In genomic region chr17:8152981-8153549, GRCh38 we compare ENCODE assay signal across 9 cellular contexts. TPM values are rescaled to one million over a fixed set of nuclear protein-coding genes. Genes with fewer than 3 reads are reported as not detected.
DNase-seq lines count a peak whose midpoint lies in the region; ATAC-seq, FAIRE-seq and TF ChIP-seq lines count a peak whose summit lies in the region.
"Had no signal": no experiment of that assay in that cellular context is flagged by ENCODE, and none has a peak within 500 bp of the region (broad histone marks: within the 10 kb centered on the region; RNA-seq: fewer than 3 reads in every experiment).

No MANE protein-coding gene starts in this region.

- POLR2A ChIA-PET in activated naive CD8-positive, alpha-beta T cell treated with anti-CD3 and anti-CD28 coated beads, Interleukin-2, amount 10 ng/mL, durations not matched to agents 7 days and 5 days (lab: Charles Lee), result interaction anchor here (1.3 to 14.8 kb wide), 5 partner anchors 8 to 95 kb away, joined by 4 to 384 read pairs (median 7); partner anchors contain the start of genes CTC1 and TMEM107

- no peak for TF ChIP-seq POLR2A in suprapubic skin (IDR thresholded peaks at IDR 0.05)

- H3K4me3 ChIP-seq in keratinocyte (ENCODE audit: control insufficient read depth in 2 of 3, extremely low read depth in 1 of 3, insufficient read depth in 2 of 3, low read depth in 1 of 3, low read length in 3 of 3), result peak overlapping the region in 2 of 3 experiments; percentile 59 to 83
- H3K4me3 ChIP-seq in suprapubic skin, result peak overlapping the region; percentile 98

- H3K27me3 Mint-ChIP-seq in T-helper 1 cell treated with Interleukin-12 subunit alpha and Interleukin-12 subunit beta and Interleukin-4 antibody, amounts not matched to agents 30 μg/mL and 1 μg/mL, for 36 hours (ENCODE audit: low read depth), result no peaks in the 10 kb centered on the region
- H3K27me3 Mint-ChIP-seq in activated naive CD8-positive, alpha-beta T cell treated with anti-CD3 and anti-CD28 coated beads, Interleukin-2, amount 10 ng/mL, durations not matched to agents 7 days and 5 days, result no peaks in the 10 kb centered on the region

- peaks cover 38% of the 10 kb centered on the region for H3K4me1 ChIP-seq in keratinocyte (ENCODE audit: control insufficient read depth, extremely low read depth, insufficient read depth, low read length)
- peaks cover 63% of the 10 kb centered on the region for H3K4me1 ChIP-seq in suprapubic skin

- no peak for ATAC-seq in activated naive CD8-positive, alpha-beta T cell treated with anti-CD3 and anti-CD28 coated beads, Interleukin-2, amount 10 ng/mL, durations not matched to agents 7 days and 5 days (ENCODE audit: low read depth)
- ATAC-seq in HG02852 (IDR thresholded peaks at IDR 0.05; ENCODE audit: unreplicated experiment), result no peak

- H3K4me1 Mint-ChIP-seq in T-helper 1 cell treated with Interleukin-12 subunit alpha and Interleukin-12 subunit beta and Interleukin-4 antibody, amounts not matched to agents 30 μg/mL and 1 μg/mL, for 36 hours (ENCODE audit: low read depth), result peaks cover 35% of the 10 kb centered on the region
- peaks cover 37% of the 10 kb centered on the region for H3K4me1 Mint-ChIP-seq in activated naive CD8-positive, alpha-beta T cell treated with anti-CD3 and anti-CD28 coated beads, Interleukin-2, amount 10 ng/mL, durations not matched to agents 7 days and 5 days

- H3K27me3 ChIP-seq in keratinocyte (ENCODE audit: control insufficient read depth, extremely low read depth, insufficient read depth, low read length) (no peaks in the 10 kb centered on the region), suprapubic skin (no peaks in the 10 kb centered on the region)

- H3K9ac ChIP-seq in keratinocyte (ENCODE audit: control insufficient read depth, extremely low read depth, insufficient read depth, low read length), result peak overlapping the region; percentile 100

- TF ChIP-seq CTCF in keratinocyte (optimal IDR thresholded peaks at IDR 0.05 in 1 of 3, IDR thresholded peaks at IDR 0.05 in 1 of 3, conservative IDR thresholded peaks at IDR 0.05 in 1 of 3; ENCODE audit: extremely low read depth in 1 of 3, insufficient read depth in 2 of 3, low read length in 3 of 3) (no peak), suprapubic skin (IDR thresholded peaks at IDR 0.05) (no peak)

- FAIRE-seq in keratinocyte (lab: Jason Lieb, UNC), result no peak

- 55% methylated on average over 9 of the region's 9 CpGs for WGBS in suprapubic skin

- peak overlapping the region; percentile 90 for H3K4me2 ChIP-seq in keratinocyte (ENCODE audit: control insufficient read depth, extremely low read depth, insufficient read depth, low read depth, low read length)

- H2AFZ ChIP-seq in keratinocyte (ENCODE audit: control insufficient read depth, low read length), result no peak overlapping the region
- H2AFZ ChIP-seq: PC-9 had no signal

- peak overlapping the region; percentile 98 for H3K27ac ChIP-seq in keratinocyte (ENCODE audit: control insufficient read depth, insufficient read depth, low read length)
- H3K27ac ChIP-seq in suprapubic skin, result peak overlapping the region; percentile 100

- peaks cover 13% of the 10 kb centered on the region for H4K20me1 ChIP-seq in keratinocyte (ENCODE audit: control insufficient read depth, extremely low read depth, insufficient read depth, low read length)

- dilution Hi-C loops in keratinocyte (cut with MboI; ENCODE audit: extremely low pct_ligation_motif_present, low sequenced_read_pairs), result no loop called here

- DNase-seq in T-helper 1 cell (no peak), keratinocyte (ENCODE audit: low read depth, low spot score) (no peak), suprapubic skin (ENCODE audit: low spot score in 2 of 2) (no peak), T-helper 9 cell (no peak)
- DNase-seq in activated naive CD8-positive, alpha-beta T cell treated with anti-CD3 and anti-CD28 coated beads, Interleukin-2, amount 10 ng/mL, durations not matched to agents 7 days and 5 days, result no peak
- DNase-seq in activated CD4-positive, alpha-beta T cell treated with anti-CD3 and anti-CD28 coated beads for 48 hours, result no peak

- H3K27ac Mint-ChIP-seq in T-helper 1 cell treated with Interleukin-12 subunit alpha and Interleukin-12 subunit beta and Interleukin-4 antibody, amounts not matched to agents 30 μg/mL and 1 μg/mL, for 36 hours, result no peak overlapping the region
- H3K27ac Mint-ChIP-seq in activated naive CD8-positive, alpha-beta T cell treated with anti-CD3 and anti-CD28 coated beads, Interleukin-2, amount 10 ng/mL, durations not matched to agents 7 days and 5 days, result no peak overlapping the region

- H3K9me3 Mint-ChIP-seq in T-helper 1 cell treated with Interleukin-12 subunit alpha and Interleukin-12 subunit beta and Interleukin-4 antibody, amounts not matched to agents 30 μg/mL and 1 μg/mL, for 36 hours, result no peaks in the 10 kb centered on the region
- no peaks in the 10 kb centered on the region for H3K9me3 Mint-ChIP-seq in activated naive CD8-positive, alpha-beta T cell treated with anti-CD3 and anti-CD28 coated beads, Interleukin-2, amount 10 ng/mL, durations not matched to agents 7 days and 5 days

- TF ChIP-seq EP300 in suprapubic skin (IDR thresholded peaks at IDR 0.05), result no peak

- H3K36me3 Mint-ChIP-seq in T-helper 1 cell treated with Interleukin-12 subunit alpha and Interleukin-12 subunit beta and Interleukin-4 antibody, amounts not matched to agents 30 μg/mL and 1 μg/mL, for 36 hours (ENCODE audit: low read depth), result peaks cover 14% of the 10 kb centered on the region
- H3K36me3 Mint-ChIP-seq in activated naive CD8-positive, alpha-beta T cell treated with anti-CD3 and anti-CD28 coated beads, Interleukin-2, amount 10 ng/mL, durations not matched to agents 7 days and 5 days, result peaks cover 2% of the 10 kb centered on the region

- H3K4me3 Mint-ChIP-seq in T-helper 1 cell treated with Interleukin-12 subunit alpha and Interleukin-12 subunit beta and Interleukin-4 antibody, amounts not matched to agents 30 μg/mL and 1 μg/mL, for 36 hours, result peak overlapping the region; percentile 77
- H3K4me3 Mint-ChIP-seq in activated naive CD8-positive, alpha-beta T cell treated with anti-CD3 and anti-CD28 coated beads, Interleukin-2, amount 10 ng/mL, durations not matched to agents 7 days and 5 days, result peak overlapping the region; percentile 95

- H3K79me2 ChIP-seq in keratinocyte (ENCODE audit: control insufficient read depth, insufficient read depth, low read length), result peaks cover 51% of the 10 kb centered on the region

- H3K9me3 ChIP-seq in keratinocyte (ENCODE audit: control insufficient read depth, low read depth, low read length) (no peaks in the 10 kb centered on the region), suprapubic skin (no peaks in the 10 kb centered on the region)

- peaks cover 20 to 38% of the 10 kb centered on the region in 2 experiments for H3K36me3 ChIP-seq in keratinocyte (ENCODE audit: control insufficient read depth in 2 of 2, extremely low read depth in 1 of 2, insufficient read depth in 2 of 2, low read length in 2 of 2)
- H3K36me3 ChIP-seq in suprapubic skin, result peaks cover 35% of the 10 kb centered on the region

- H3K9me1 ChIP-seq in keratinocyte (ENCODE audit: control insufficient read depth, extremely low read depth, insufficient read depth, low read length), result peaks cover 11% of the 10 kb centered on the region

RNA-seq across cellular contexts. Expression of gene PER1, which starts 0.9 kb away (rescaled TPM):
- total RNA-seq in activated naive CD8-positive, alpha-beta T cell treated with anti-CD3 and anti-CD28 coated beads, Interleukin-2, amount 10 ng/mL, durations not matched to agents 7 days and 5 days, result 10 to 100 TPM; 52.7 to 53.6 TPM
- 14.4 to 15.2 TPM (median 15.1 TPM) in 3 replicates for polyA plus RNA-seq in keratinocyte
- polyA plus RNA-seq in keratinocyte (2011; ENCODE audit: low read depth), result 112 TPM
- 6.8 and 12.7 TPM in 2 replicates for polyA plus RNA-seq in keratinocyte (2011; cell fraction: cytosol; rRNA removed)
- polyA plus RNA-seq in keratinocyte (2011; cell fraction: nucleus; rRNA removed), result 50.1 and 90.1 TPM in 2 replicates
- 24.3 and 51.6 TPM in 2 replicates for polyA plus RNA-seq in keratinocyte (2012; ENCODE audit: low replicate concordance)
- 29.9 to 138 TPM (median 46.3 TPM) in 3 replicates for polyA minus RNA-seq in keratinocyte
- polyA minus RNA-seq in keratinocyte (2011; cell fraction: cytosol; rRNA and poly(A)+ RNA removed), result 38.8 TPM
- polyA minus RNA-seq in keratinocyte (2011; cell fraction: nucleus; rRNA and poly(A)+ RNA removed), result 61.0 and 101 TPM in 2 replicates
- total RNA-seq in suprapubic skin, result 100 to 1,000 TPM; 272 to 655 (median 330) TPM

RNA-seq across cellular contexts. Expression of gene VAMP2, which starts 9.7 kb away (rescaled TPM):
- total RNA-seq in activated naive CD8-positive, alpha-beta T cell treated with anti-CD3 and anti-CD28 coated beads, Interleukin-2, amount 10 ng/mL, durations not matched to agents 7 days and 5 days, result 100 to 1,000 TPM; 116 to 118 TPM
- 8.1 to 10.4 TPM (median 9.8 TPM) in 3 replicates for polyA plus RNA-seq in keratinocyte
- polyA plus RNA-seq in keratinocyte (2011; ENCODE audit: low read depth), result 4.8 TPM
- polyA plus RNA-seq in keratinocyte (2011; cell fraction: cytosol; rRNA removed), result 18.2 and 18.5 TPM in 2 replicates
- polyA plus RNA-seq in keratinocyte (2011; cell fraction: nucleus; rRNA removed), result 25.2 and 27.5 TPM in 2 replicates
- 17.1 and 41.4 TPM in 2 replicates for polyA plus RNA-seq in keratinocyte (2012; ENCODE audit: low replicate concordance)
- 4.3 to 11.4 TPM (median 5.8 TPM) in 3 replicates for polyA minus RNA-seq in keratinocyte
- 3.6 TPM for polyA minus RNA-seq in keratinocyte (2011; cell fraction: cytosol; rRNA and poly(A)+ RNA removed)
- polyA minus RNA-seq in keratinocyte (2011; cell fraction: nucleus; rRNA and poly(A)+ RNA removed), result 3.1 and 5.4 TPM in 2 replicates
- total RNA-seq in suprapubic skin, result 10 to 100 TPM; 41.2 to 64.3 (median 52.8) TPM

RNA-seq across cellular contexts. Expression of gene TMEM107, which starts 23.1 kb away (rescaled TPM):
- 10 to 100 TPM; 39.5 to 46.4 TPM for total RNA-seq in activated naive CD8-positive, alpha-beta T cell treated with anti-CD3 and anti-CD28 coated beads, Interleukin-2, amount 10 ng/mL, durations not matched to agents 7 days and 5 days
- 16.2 to 21.8 TPM (median 19.0 TPM) in 3 replicates for polyA plus RNA-seq in keratinocyte
- polyA plus RNA-seq in keratinocyte (2011; ENCODE audit: low read depth), result 10.0 TPM
- polyA plus RNA-seq in keratinocyte (2011; cell fraction: cytosol; rRNA removed), result 13.1 and 16.1 TPM in 2 replicates
- 19.6 and 21.1 TPM in 2 replicates for polyA plus RNA-seq in keratinocyte (2011; cell fraction: nucleus; rRNA removed)
- polyA plus RNA-seq in keratinocyte (2012; ENCODE audit: low replicate concordance), result 13.7 and 19.3 TPM in 2 replicates
- 20.1 to 94.3 TPM (median 45.7 TPM) in 3 replicates for polyA minus RNA-seq in keratinocyte
- 44.7 TPM for polyA minus RNA-seq in keratinocyte (2011; cell fraction: cytosol; rRNA and poly(A)+ RNA removed)
- 48.4 and 76.6 TPM in 2 replicates for polyA minus RNA-seq in keratinocyte (2011; cell fraction: nucleus; rRNA and poly(A)+ RNA removed)
- 10 to 100 TPM; 13.7 to 21.4 (median 19.4) TPM for total RNA-seq in suprapubic skin

RNA-seq across cellular contexts. Expression of gene HES7, which starts 29.2 kb away (rescaled TPM):
- total RNA-seq in activated naive CD8-positive, alpha-beta T cell treated with anti-CD3 and anti-CD28 coated beads, Interleukin-2, amount 10 ng/mL, durations not matched to agents 7 days and 5 days, result under 1 TPM; 0.23 to 0.75 TPM
- 0.05 to 0.33 TPM (median 0.16 TPM) in 3 replicates for polyA plus RNA-seq in keratinocyte
- 0.60 TPM for polyA plus RNA-seq in keratinocyte (2011; ENCODE audit: low read depth)
- 0.97 TPM in 1 of 2 replicates, not detected in the other for polyA plus RNA-seq in keratinocyte (2011; cell fraction: cytosol; rRNA removed)
- polyA plus RNA-seq in keratinocyte (2011; cell fraction: nucleus; rRNA removed), result 0.42 and 1.5 TPM in 2 replicates
- polyA plus RNA-seq in keratinocyte (2012; ENCODE audit: low replicate concordance), result 0.81 and 1.1 TPM in 2 replicates
- not detected in 3 replicates for polyA minus RNA-seq in keratinocyte
- polyA minus RNA-seq in keratinocyte (2011; cell fraction: cytosol; rRNA and poly(A)+ RNA removed), result 4.2 TPM
- 1.1 TPM in 1 of 2 replicates, not detected in the other for polyA minus RNA-seq in keratinocyte (2011; cell fraction: nucleus; rRNA and poly(A)+ RNA removed)
- not detected for total RNA-seq in suprapubic skin

RNA-seq across cellular contexts. Expression of gene ALOXE3, which starts 34.8 kb away (rescaled TPM):
- total RNA-seq in activated naive CD8-positive, alpha-beta T cell treated with anti-CD3 and anti-CD28 coated beads, Interleukin-2, amount 10 ng/mL, durations not matched to agents 7 days and 5 days, result not detected
- 2.0 to 4.6 TPM (median 2.7 TPM) in 3 replicates for polyA plus RNA-seq in keratinocyte
- polyA plus RNA-seq in keratinocyte (2011; ENCODE audit: low read depth), result 19.2 TPM
- polyA plus RNA-seq in keratinocyte (2011; cell fraction: cytosol; rRNA removed), result 2.9 and 3.2 TPM in 2 replicates
- polyA plus RNA-seq in keratinocyte (2011; cell fraction: nucleus; rRNA removed), result 7.7 and 9.8 TPM in 2 replicates
- 4.2 and 50.4 TPM in 2 replicates for polyA plus RNA-seq in keratinocyte (2012; ENCODE audit: low replicate concordance)
- polyA minus RNA-seq in keratinocyte, result 2.1 to 5.5 TPM (median 2.3 TPM) in 3 replicates
- polyA minus RNA-seq in keratinocyte (2011; cell fraction: cytosol; rRNA and poly(A)+ RNA removed), result 1.2 TPM
- polyA minus RNA-seq in keratinocyte (2011; cell fraction: nucleus; rRNA and poly(A)+ RNA removed), result 2.6 and 2.9 TPM in 2 replicates
- 10 to 100 TPM; 44.5 to 95.3 (median 69.9) TPM for total RNA-seq in suprapubic skin

Comparison
In these comparisons a context has a peak if more than half of its experiments do, and no peak if none do; other contexts are left out.
1. RNA of gene PER1, which starts 0.9 kb away (total RNA-seq): 272 to 655 TPM in suprapubic skin; 52.7 to 53.6 TPM in activated naive CD8-positive, alpha-beta T cell treated with anti-CD3 and anti-CD28 coated beads, Interleukin-2, amount 10 ng/mL, durations not matched to agents 7 days and 5 days; every median in the first group is over 4 times any median in the second.